Comparison of ENCODE assay signal across 8 cellular contexts in the genomic region with DNA sequence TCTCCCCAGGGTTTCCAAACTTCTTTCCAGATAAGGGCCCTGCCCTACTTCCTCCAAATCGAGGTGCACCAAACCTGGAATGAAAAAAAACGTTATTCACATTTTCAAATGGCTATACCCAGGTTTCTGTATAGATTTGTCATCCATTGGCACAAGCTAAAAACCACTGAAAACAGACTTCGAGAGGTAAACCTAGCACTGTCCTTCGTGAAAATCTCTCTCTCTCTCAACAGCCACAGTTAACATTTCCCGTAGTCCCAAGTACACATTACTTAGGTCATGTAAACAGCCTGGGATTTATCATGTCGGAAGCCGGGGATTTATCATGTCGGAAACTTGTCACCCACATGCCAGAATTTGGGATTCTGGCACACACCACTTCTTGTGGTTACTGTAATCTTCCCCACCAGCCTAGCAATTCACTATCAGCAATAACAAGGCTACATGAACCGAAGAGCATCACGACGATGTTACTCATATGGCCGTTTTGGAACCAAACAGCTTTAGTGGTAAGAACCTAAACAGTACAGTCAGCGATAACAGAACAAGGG. TPM values are rescaled to one million over a fixed set of nuclear protein-coding genes. Genes with fewer than 3 reads are reported as not detected.
A peak's percentile ranks its signal among the peaks of the same experiment; 100 is the strongest.
DNase-seq lines count a peak whose midpoint lies in the region; ATAC-seq, FAIRE-seq and TF ChIP-seq lines count a peak whose summit lies in the region.

No MANE protein-coding gene starts in this region.

- H3K36me3 Mint-ChIP-seq in stimulated activated naive CD8-positive, alpha-beta T cell treated with anti-CD3 and anti-CD28 coated beads, Interleukin-15, Interleukin-2, amounts not matched to agents 100 ng/mL and 50 ng/mL, for 24 hours (ENCODE audit: low read depth) = peaks cover 76% of the 10 kb centered on the region
- peaks cover 20% of the 10 kb centered on the region for H3K36me3 Mint-ChIP-seq in astrocyte (ENCODE audit: low read depth, unreplicated experiment)
- peaks cover 67% of the 10 kb centered on the region for H3K36me3 Mint-ChIP-seq in type B pancreatic cell

- H3K4me3 Mint-ChIP-seq in stimulated activated naive CD8-positive, alpha-beta T cell treated with anti-CD3 and anti-CD28 coated beads, Interleukin-15, Interleukin-2, amounts not matched to agents 100 ng/mL and 50 ng/mL, for 24 hours = peak overlapping the region; percentile 100
- H3K4me3 Mint-ChIP-seq in astrocyte (ENCODE audit: unreplicated experiment) = peak overlapping the region; percentile 94
- H3K4me3 Mint-ChIP-seq in type B pancreatic cell = peak overlapping the region; percentile 98

- no peaks in the 10 kb centered on the region for H3K9me3 Mint-ChIP-seq in stimulated activated naive CD8-positive, alpha-beta T cell treated with anti-CD3 and anti-CD28 coated beads, Interleukin-15, Interleukin-2, amounts not matched to agents 100 ng/mL and 50 ng/mL, for 24 hours
- no peaks in the 10 kb centered on the region for H3K9me3 Mint-ChIP-seq in astrocyte (ENCODE audit: unreplicated experiment)
- no peaks in the 10 kb centered on the region for H3K9me3 Mint-ChIP-seq in type B pancreatic cell

- no peaks in the 10 kb centered on the region for H3K9me3 ChIP-seq in astrocyte (ENCODE audit: insufficient read depth, low read depth, low read length)

- peak overlapping the region; percentile 100 for H3K27ac Mint-ChIP-seq in stimulated activated naive CD8-positive, alpha-beta T cell treated with anti-CD3 and anti-CD28 coated beads, Interleukin-15, Interleukin-2, amounts not matched to agents 100 ng/mL and 50 ng/mL, for 24 hours
- H3K27ac Mint-ChIP-seq in astrocyte (ENCODE audit: unreplicated experiment) = peak overlapping the region; percentile 96
- H3K27ac Mint-ChIP-seq in type B pancreatic cell = peak overlapping the region; percentile 100

- peaks cover 36% of the 10 kb centered on the region for H3K4me1 ChIP-seq in astrocyte (ENCODE audit: insufficient read depth, low read length)

- FAIRE-seq in astrocyte (lab: Jason Lieb, UNC) = no peak

- peaks cover 93% of the 10 kb centered on the region for H3K79me2 ChIP-seq in astrocyte (ENCODE audit: insufficient read depth, low read length)

- no peak for ATAC-seq in stimulated activated naive CD8-positive, alpha-beta T cell treated with anti-CD3 and anti-CD28 coated beads, Interleukin-15, Interleukin-2, amounts not matched to agents 100 U/mL and 50 U/mL, for 24 hours
- no peak for ATAC-seq in HG03025 (IDR thresholded peaks at IDR 0.05; ENCODE audit: low FRiP score, unreplicated experiment)
- ATAC-seq in GM18520 (IDR thresholded peaks at IDR 0.05; ENCODE audit: unreplicated experiment) = no peak
- ATAC-seq in GM18870 (IDR thresholded peaks at IDR 0.05; ENCODE audit: unreplicated experiment) = no peak

- H3K4me2 ChIP-seq in astrocyte (ENCODE audit: low read length) = peak overlapping the region; percentile 90

- DNase-seq in stimulated activated naive CD8-positive, alpha-beta T cell treated with anti-CD3 and anti-CD28 coated beads, Interleukin-15, Interleukin-2, amounts not matched to agents 100 U/mL and 50 U/mL, for 24 hours = no peak
- DNase-seq in astrocyte (ENCODE audit: low read depth) (peak; percentile 77), lower leg skin (ENCODE audit: low spot score in 2 of 2) (no peak), type B pancreatic cell (ENCODE audit: extremely low spot score, unreplicated experiment) (no peak)

- TF ChIP-seq CTCF in astrocyte (IDR thresholded peaks at IDR 0.05; ENCODE audit: insufficient read depth, low read depth, low read length) (no peak), lower leg skin (IDR thresholded peaks at IDR 0.05) (no peak), type B pancreatic cell (conservative IDR thresholded peaks at IDR 0.05) (no peak)

- H3K27me3 ChIP-seq in astrocyte (ENCODE audit: insufficient read depth, low read length) = no peaks in the 10 kb centered on the region

- H3K27me3 Mint-ChIP-seq in stimulated activated naive CD8-positive, alpha-beta T cell treated with anti-CD3 and anti-CD28 coated beads, Interleukin-15, Interleukin-2, amounts not matched to agents 100 ng/mL and 50 ng/mL, for 24 hours = no peaks in the 10 kb centered on the region
- H3K27me3 Mint-ChIP-seq in astrocyte (ENCODE audit: low read depth, unreplicated experiment) (no peaks in the 10 kb centered on the region), type B pancreatic cell (peaks cover 12% of the 10 kb centered on the region)

- intact Hi-C loops in lower leg skin (cut with DNase I; ENCODE audit: low total_unique reads) = no loop called here

- peak overlapping the region; percentile 100 for H3K9ac ChIP-seq in astrocyte (ENCODE audit: low read length)

- TF ChIP-seq POLR2A in lower leg skin (IDR thresholded peaks at IDR 0.05) = no peak

- peak overlapping the region; percentile 100 for H3K4me3 ChIP-seq in astrocyte (ENCODE audit: insufficient read depth, low read depth, low read length)
- H3K4me3 ChIP-seq in lower leg skin (ENCODE audit: low read depth, poor library complexity, severe bottlenecking) = peak overlapping the region; percentile 61

- H2AFZ ChIP-seq in astrocyte (ENCODE audit: low read depth, low read length) = no peak overlapping the region

- H3K27ac ChIP-seq in astrocyte (ENCODE audit: low read depth, low read length) = peak overlapping the region; percentile 99

- WGBS in lower leg skin, 2 donors = 0% methylated on average over 13 of the region's 13 CpGs

- peaks cover 84% of the 10 kb centered on the region for H4K20me1 ChIP-seq in astrocyte (ENCODE audit: insufficient read depth, low read length)

- H3K36me3 ChIP-seq in astrocyte (ENCODE audit: insufficient read depth, low read length) = peaks cover 49% of the 10 kb centered on the region

- H3K4me1 Mint-ChIP-seq in stimulated activated naive CD8-positive, alpha-beta T cell treated with anti-CD3 and anti-CD28 coated beads, Interleukin-15, Interleukin-2, amounts not matched to agents 100 ng/mL and 50 ng/mL, for 24 hours (ENCODE audit: low read depth) = peaks cover 85% of the 10 kb centered on the region
- H3K4me1 Mint-ChIP-seq in astrocyte (ENCODE audit: low read depth, unreplicated experiment) (peaks cover 38% of the 10 kb centered on the region), type B pancreatic cell (ENCODE audit: unreplicated experiment) (peaks cover 40% of the 10 kb centered on the region)

RNA-seq across cellular contexts. Expression of gene DDX5, which starts 1.2 kb away (rescaled TPM):
- total RNA-seq in astrocyte (549 and 555 TPM in 2 replicates), lower leg skin (100 to 1,000 TPM; 497 to 985 (median 764) TPM), type B pancreatic cell (ENCODE audit: low replicate concordance) (729 and 758 TPM in 2 replicates)

RNA-seq across cellular contexts. Expression of gene CEP95, which starts 1.9 kb away (rescaled TPM):
- total RNA-seq in astrocyte (29.7 and 35.2 TPM in 2 replicates), lower leg skin (10 to 100 TPM; 37.9 to 80.7 (median 54.0) TPM), type B pancreatic cell (ENCODE audit: low replicate concordance) (52.1 and 76.2 TPM in 2 replicates)

RNA-seq across cellular contexts. Expression of gene POLG2, which starts 8.0 kb away (rescaled TPM):
- 13.7 and 16.2 TPM in 2 replicates for total RNA-seq in astrocyte
- total RNA-seq in lower leg skin = 1 to 10 TPM; 2.2 to 7.7 (median 4.2) TPM
- total RNA-seq in type B pancreatic cell (ENCODE audit: low replicate concordance) = 15.4 and 22.9 TPM in 2 replicates

RNA-seq across cellular contexts. Expression of gene MILR1, which starts 55.9 kb away (rescaled TPM):
- 0.91 and 1.9 TPM in 2 replicates for total RNA-seq in astrocyte
- total RNA-seq in lower leg skin = 1 to 10 TPM in 1 of 4 donors, not detected in 3; 1.8 TPM
- total RNA-seq in type B pancreatic cell (ENCODE audit: low replicate concordance) = not detected in 2 replicates
